In the genomic region with DNA sequence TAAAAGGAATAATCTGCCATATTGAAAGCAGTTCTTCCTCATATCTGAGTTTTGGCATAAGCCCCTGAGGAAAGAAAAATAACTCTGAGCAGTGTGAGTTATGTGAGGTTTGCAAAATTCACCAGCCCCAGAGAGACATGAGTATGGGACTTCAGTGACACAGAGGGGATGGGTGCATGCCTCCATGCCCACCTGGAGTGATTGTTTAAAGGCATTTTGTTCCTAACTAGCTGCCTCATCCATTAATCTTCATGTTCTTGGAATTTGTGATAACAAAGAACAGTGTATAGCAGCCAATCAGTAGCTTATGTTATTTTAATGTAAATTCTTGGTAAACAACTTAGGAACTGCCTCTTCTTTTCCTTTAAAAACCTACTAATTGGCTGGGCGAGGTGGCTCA, we compare ENCODE assay signal across 2 cellular contexts.
TF ChIP-seq lines count a peak whose summit lies in the region.

No MANE protein-coding gene starts in this region.

TF ChIP-seq in GM23338, 12 proteins besides CTCF, POLR2A, EP300 and RAD21 (continues in another document):
- TF ChIP-seq JUNB (IDR thresholded peaks at IDR 0.05; ENCODE audit: unreplicated experiment), result no peak
- TF ChIP-seq, protein P1, sequence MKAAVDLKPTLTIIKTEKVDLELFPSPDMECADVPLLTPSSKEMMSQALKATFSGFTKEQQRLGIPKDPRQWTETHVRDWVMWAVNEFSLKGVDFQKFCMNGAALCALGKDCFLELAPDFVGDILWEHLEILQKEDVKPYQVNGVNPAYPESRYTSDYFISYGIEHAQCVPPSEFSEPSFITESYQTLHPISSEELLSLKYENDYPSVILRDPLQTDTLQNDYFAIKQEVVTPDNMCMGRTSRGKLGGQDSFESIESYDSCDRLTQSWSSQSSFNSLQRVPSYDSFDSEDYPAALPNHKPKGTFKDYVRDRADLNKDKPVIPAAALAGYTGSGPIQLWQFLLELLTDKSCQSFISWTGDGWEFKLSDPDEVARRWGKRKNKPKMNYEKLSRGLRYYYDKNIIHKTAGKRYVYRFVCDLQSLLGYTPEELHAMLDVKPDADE (IDR thresholded peaks at IDR 0.05), result no peak
- TF ChIP-seq POLR2AphosphoS5 (IDR thresholded peaks at IDR 0.05; ENCODE audit: low read depth), result no peak
- TF ChIP-seq, protein P2, sequence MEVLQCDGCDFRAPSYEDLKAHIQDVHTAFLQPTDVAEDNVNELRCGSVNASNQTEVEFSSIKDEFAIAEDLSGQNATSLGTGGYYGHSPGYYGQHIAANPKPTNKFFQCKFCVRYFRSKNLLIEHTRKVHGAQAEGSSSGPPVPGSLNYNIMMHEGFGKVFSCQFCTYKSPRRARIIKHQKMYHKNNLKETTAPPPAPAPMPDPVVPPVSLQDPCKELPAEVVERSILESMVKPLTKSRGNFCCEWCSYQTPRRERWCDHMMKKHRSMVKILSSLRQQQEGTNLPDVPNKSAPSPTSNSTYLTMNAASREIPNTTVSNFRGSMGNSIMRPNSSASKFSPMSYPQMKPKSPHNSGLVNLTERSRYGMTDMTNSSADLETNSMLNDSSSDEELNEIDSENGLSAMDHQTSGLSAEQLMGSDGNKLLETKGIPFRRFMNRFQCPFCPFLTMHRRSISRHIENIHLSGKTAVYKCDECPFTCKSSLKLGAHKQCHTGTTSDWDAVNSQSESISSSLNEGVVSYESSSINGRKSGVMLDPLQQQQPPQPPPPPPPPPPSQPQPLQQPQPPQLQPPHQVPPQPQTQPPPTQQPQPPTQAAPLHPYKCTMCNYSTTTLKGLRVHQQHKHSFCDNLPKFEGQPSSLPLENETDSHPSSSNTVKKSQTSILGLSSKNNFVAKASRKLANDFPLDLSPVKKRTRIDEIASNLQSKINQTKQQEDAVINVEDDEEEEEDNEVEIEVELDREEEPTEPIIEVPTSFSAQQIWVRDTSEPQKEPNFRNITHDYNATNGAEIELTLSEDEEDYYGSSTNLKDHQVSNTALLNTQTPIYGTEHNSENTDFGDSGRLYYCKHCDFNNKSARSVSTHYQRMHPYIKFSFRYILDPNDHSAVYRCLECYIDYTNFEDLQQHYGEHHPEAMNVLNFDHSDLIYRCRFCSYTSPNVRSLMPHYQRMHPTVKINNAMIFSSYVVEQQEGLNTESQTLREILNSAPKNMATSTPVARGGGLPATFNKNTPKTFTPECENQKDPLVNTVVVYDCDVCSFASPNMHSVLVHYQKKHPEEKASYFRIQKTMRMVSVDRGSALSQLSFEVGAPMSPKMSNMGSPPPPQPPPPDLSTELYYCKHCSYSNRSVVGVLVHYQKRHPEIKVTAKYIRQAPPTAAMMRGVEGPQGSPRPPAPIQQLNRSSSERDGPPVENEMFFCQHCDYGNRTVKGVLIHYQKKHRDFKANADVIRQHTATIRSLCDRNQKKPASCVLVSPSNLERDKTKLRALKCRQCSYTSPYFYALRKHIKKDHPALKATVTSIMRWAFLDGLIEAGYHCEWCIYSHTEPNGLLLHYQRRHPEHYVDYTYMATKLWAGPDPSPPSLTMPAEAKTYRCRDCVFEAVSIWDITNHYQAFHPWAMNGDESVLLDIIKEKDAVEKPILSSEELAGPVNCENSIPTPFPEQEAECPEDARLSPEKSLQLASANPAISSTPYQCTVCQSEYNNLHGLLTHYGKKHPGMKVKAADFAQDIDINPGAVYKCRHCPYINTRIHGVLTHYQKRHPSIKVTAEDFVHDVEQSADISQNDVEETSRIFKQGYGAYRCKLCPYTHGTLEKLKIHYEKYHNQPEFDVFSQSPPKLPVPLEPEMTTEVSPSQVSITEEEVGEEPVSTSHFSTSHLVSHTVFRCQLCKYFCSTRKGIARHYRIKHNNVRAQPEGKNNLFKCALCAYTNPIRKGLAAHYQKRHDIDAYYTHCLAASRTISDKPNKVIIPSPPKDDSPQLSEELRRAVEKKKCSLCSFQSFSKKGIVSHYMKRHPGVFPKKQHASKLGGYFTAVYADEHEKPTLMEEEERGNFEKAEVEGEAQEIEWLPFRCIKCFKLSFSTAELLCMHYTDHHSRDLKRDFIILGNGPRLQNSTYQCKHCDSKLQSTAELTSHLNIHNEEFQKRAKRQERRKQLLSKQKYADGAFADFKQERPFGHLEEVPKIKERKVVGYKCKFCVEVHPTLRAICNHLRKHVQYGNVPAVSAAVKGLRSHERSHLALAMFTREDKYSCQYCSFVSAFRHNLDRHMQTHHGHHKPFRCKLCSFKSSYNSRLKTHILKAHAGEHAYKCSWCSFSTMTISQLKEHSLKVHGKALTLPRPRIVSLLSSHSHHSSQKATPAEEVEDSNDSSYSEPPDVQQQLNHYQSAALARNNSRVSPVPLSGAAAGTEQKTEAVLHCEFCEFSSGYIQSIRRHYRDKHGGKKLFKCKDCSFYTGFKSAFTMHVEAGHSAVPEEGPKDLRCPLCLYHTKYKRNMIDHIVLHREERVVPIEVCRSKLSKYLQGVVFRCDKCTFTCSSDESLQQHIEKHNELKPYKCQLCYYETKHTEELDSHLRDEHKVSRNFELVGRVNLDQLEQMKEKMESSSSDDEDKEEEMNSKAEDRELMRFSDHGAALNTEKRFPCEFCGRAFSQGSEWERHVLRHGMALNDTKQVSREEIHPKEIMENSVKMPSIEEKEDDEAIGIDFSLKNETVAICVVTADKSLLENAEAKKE (CRISPR knock-in tag; IDR thresholded peaks at IDR 0.05), result no peak
- TF ChIP-seq EZH2 (IDR thresholded peaks at IDR 0.05; ENCODE audit: low read depth, unreplicated experiment), result no peak
- TF ChIP-seq ZNF331 (CRISPR knock-in tag; IDR thresholded peaks at IDR 0.05; ENCODE audit: low read depth), result no peak
- no peak for TF ChIP-seq CREB1 (CRISPR knock-in tag; IDR thresholded peaks at IDR 0.05; ENCODE audit: low read depth)
- TF ChIP-seq ZNF114 (CRISPR knock-in tag; IDR thresholded peaks at IDR 0.05), result no peak
- TF ChIP-seq STAT1 (IDR thresholded peaks at IDR 0.05; ENCODE audit: unreplicated experiment), result no peak
- TF ChIP-seq, protein P3, sequence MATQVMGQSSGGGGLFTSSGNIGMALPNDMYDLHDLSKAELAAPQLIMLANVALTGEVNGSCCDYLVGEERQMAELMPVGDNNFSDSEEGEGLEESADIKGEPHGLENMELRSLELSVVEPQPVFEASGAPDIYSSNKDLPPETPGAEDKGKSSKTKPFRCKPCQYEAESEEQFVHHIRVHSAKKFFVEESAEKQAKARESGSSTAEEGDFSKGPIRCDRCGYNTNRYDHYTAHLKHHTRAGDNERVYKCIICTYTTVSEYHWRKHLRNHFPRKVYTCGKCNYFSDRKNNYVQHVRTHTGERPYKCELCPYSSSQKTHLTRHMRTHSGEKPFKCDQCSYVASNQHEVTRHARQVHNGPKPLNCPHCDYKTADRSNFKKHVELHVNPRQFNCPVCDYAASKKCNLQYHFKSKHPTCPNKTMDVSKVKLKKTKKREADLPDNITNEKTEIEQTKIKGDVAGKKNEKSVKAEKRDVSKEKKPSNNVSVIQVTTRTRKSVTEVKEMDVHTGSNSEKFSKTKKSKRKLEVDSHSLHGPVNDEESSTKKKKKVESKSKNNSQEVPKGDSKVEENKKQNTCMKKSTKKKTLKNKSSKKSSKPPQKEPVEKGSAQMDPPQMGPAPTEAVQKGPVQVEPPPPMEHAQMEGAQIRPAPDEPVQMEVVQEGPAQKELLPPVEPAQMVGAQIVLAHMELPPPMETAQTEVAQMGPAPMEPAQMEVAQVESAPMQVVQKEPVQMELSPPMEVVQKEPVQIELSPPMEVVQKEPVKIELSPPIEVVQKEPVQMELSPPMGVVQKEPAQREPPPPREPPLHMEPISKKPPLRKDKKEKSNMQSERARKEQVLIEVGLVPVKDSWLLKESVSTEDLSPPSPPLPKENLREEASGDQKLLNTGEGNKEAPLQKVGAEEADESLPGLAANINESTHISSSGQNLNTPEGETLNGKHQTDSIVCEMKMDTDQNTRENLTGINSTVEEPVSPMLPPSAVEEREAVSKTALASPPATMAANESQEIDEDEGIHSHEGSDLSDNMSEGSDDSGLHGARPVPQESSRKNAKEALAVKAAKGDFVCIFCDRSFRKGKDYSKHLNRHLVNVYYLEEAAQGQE (IDR thresholded peaks at IDR 0.05; ENCODE audit: unreplicated experiment), result no peak

TF ChIP-seq in WTC11, 78 proteins besides CTCF, POLR2A, EP300 and RAD21 (continues in another document):
- TF ChIP-seq IRF2 (CRISPR knock-in tag; IDR thresholded peaks at IDR 0.05; ENCODE audit: borderline replicate concordance, low read depth) (no peak), ZNF232 (CRISPR knock-in tag; IDR thresholded peaks at IDR 0.05) (no peak), HMGA2 (CRISPR knock-in tag; IDR thresholded peaks at IDR 0.05) (no peak), RORB (CRISPR knock-in tag; IDR thresholded peaks at IDR 0.05) (no peak), OVOL2 (CRISPR knock-in tag; IDR thresholded peaks at IDR 0.05; ENCODE audit: borderline replicate concordance) (no peak), ZNF671 (CRISPR knock-in tag; IDR thresholded peaks at IDR 0.05) (no peak), TP53 (CRISPR knock-in tag; IDR thresholded peaks at IDR 0.05) (no peak), ZNF138 (CRISPR knock-in tag; conservative IDR thresholded peaks at IDR 0.05) (no peak), JUN (CRISPR knock-in tag; IDR thresholded peaks at IDR 0.05) (no peak)
- TF ChIP-seq, protein P4, sequence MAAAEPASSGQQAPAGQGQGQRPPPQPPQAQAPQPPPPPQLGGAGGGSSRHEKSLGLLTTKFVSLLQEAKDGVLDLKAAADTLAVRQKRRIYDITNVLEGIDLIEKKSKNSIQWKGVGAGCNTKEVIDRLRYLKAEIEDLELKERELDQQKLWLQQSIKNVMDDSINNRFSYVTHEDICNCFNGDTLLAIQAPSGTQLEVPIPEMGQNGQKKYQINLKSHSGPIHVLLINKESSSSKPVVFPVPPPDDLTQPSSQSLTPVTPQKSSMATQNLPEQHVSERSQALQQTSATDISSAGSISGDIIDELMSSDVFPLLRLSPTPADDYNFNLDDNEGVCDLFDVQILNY (CRISPR knock-in tag; IDR thresholded peaks at IDR 0.05), result no peak
- TF ChIP-seq, protein P5, sequence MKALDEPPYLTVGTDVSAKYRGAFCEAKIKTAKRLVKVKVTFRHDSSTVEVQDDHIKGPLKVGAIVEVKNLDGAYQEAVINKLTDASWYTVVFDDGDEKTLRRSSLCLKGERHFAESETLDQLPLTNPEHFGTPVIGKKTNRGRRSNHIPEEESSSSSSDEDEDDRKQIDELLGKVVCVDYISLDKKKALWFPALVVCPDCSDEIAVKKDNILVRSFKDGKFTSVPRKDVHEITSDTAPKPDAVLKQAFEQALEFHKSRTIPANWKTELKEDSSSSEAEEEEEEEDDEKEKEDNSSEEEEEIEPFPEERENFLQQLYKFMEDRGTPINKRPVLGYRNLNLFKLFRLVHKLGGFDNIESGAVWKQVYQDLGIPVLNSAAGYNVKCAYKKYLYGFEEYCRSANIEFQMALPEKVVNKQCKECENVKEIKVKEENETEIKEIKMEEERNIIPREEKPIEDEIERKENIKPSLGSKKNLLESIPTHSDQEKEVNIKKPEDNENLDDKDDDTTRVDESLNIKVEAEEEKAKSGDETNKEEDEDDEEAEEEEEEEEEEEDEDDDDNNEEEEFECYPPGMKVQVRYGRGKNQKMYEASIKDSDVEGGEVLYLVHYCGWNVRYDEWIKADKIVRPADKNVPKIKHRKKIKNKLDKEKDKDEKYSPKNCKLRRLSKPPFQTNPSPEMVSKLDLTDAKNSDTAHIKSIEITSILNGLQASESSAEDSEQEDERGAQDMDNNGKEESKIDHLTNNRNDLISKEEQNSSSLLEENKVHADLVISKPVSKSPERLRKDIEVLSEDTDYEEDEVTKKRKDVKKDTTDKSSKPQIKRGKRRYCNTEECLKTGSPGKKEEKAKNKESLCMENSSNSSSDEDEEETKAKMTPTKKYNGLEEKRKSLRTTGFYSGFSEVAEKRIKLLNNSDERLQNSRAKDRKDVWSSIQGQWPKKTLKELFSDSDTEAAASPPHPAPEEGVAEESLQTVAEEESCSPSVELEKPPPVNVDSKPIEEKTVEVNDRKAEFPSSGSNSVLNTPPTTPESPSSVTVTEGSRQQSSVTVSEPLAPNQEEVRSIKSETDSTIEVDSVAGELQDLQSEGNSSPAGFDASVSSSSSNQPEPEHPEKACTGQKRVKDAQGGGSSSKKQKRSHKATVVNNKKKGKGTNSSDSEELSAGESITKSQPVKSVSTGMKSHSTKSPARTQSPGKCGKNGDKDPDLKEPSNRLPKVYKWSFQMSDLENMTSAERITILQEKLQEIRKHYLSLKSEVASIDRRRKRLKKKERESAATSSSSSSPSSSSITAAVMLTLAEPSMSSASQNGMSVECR (CRISPR knock-in tag; IDR thresholded peaks at IDR 0.05; ENCODE audit: borderline replicate concordance), result no peak
- TF ChIP-seq, protein P6, sequence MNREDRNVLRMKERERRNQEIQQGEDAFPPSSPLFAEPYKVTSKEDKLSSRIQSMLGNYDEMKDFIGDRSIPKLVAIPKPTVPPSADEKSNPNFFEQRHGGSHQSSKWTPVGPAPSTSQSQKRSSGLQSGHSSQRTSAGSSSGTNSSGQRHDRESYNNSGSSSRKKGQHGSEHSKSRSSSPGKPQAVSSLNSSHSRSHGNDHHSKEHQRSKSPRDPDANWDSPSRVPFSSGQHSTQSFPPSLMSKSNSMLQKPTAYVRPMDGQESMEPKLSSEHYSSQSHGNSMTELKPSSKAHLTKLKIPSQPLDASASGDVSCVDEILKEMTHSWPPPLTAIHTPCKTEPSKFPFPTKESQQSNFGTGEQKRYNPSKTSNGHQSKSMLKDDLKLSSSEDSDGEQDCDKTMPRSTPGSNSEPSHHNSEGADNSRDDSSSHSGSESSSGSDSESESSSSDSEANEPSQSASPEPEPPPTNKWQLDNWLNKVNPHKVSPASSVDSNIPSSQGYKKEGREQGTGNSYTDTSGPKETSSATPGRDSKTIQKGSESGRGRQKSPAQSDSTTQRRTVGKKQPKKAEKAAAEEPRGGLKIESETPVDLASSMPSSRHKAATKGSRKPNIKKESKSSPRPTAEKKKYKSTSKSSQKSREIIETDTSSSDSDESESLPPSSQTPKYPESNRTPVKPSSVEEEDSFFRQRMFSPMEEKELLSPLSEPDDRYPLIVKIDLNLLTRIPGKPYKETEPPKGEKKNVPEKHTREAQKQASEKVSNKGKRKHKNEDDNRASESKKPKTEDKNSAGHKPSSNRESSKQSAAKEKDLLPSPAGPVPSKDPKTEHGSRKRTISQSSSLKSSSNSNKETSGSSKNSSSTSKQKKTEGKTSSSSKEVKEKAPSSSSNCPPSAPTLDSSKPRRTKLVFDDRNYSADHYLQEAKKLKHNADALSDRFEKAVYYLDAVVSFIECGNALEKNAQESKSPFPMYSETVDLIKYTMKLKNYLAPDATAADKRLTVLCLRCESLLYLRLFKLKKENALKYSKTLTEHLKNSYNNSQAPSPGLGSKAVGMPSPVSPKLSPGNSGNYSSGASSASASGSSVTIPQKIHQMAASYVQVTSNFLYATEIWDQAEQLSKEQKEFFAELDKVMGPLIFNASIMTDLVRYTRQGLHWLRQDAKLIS (CRISPR knock-in tag; IDR thresholded peaks at IDR 0.05; ENCODE audit: borderline replicate concordance), result no peak
- TF ChIP-seq, protein P7, sequence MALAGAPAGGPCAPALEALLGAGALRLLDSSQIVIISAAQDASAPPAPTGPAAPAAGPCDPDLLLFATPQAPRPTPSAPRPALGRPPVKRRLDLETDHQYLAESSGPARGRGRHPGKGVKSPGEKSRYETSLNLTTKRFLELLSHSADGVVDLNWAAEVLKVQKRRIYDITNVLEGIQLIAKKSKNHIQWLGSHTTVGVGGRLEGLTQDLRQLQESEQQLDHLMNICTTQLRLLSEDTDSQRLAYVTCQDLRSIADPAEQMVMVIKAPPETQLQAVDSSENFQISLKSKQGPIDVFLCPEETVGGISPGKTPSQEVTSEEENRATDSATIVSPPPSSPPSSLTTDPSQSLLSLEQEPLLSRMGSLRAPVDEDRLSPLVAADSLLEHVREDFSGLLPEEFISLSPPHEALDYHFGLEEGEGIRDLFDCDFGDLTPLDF (CRISPR knock-in tag; IDR thresholded peaks at IDR 0.05), result no peak
- TF ChIP-seq, protein P8, sequence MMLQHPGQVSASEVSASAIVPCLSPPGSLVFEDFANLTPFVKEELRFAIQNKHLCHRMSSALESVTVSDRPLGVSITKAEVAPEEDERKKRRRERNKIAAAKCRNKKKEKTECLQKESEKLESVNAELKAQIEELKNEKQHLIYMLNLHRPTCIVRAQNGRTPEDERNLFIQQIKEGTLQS (CRISPR knock-in tag; conservative IDR thresholded peaks at IDR 0.05), result no peak
